In genomic region chr17:37406635-37407455, GRCh38 we compare ENCODE assay signal across 1 cellular context.
TF ChIP-seq lines count a peak whose summit lies in the region.

ACACA (minus strand) TSS chr17:37406836; CDS start chr17:37406299, 537 bp downstream.
TADA2A (plus strand) TSS chr17:37406886; CDS start chr17:37411366, 4,480 bp downstream.

TF ChIP-seq in HepG2, 621 proteins besides CTCF, POLR2A, EP300 and RAD21 (continued from another document and continues in another):
- TF ChIP-seq HNF1B (CRISPR knock-in tag; IDR thresholded peaks at IDR 0.05) (peak; percentile 73), HNRNPL (IDR thresholded peaks at IDR 0.05; ENCODE audit: low read depth, low read length) (peak; percentile 82; the same call in 1 of the 2 replicates), ZNF274 (CRISPR knock-in tag; IDR thresholded peaks at IDR 0.05) (no peak), MED8 (CRISPR knock-in tag; IDR thresholded peaks at IDR 0.05; ENCODE audit: insufficient replicate concordance) (peak; percentile 45), ZNF362 (CRISPR knock-in tag; IDR thresholded peaks at IDR 0.05; ENCODE audit: borderline replicate concordance) (no peak), ZNF629 (CRISPR knock-in tag; conservative IDR thresholded peaks at IDR 0.05) (no peak), FOXK2 (IDR thresholded peaks at IDR 0.05) (no peak), E2F1 (CRISPR knock-in tag; IDR thresholded peaks at IDR 0.05) (peak; percentile 24; the same call in 1 of the 2 replicates), KDM5A (IDR thresholded peaks at IDR 0.05; ENCODE audit: borderline replicate concordance, low read length) (no peak), ZNF605 (CRISPR knock-in tag; IDR thresholded peaks at IDR 0.05) (0 out of 2 replicates have a peak, but pooled peaks have one; percentile 35), BORCS8-MEF2B (CRISPR knock-in tag; IDR thresholded peaks at IDR 0.05) (peak; percentile 7; the same call in 1 of the 2 replicates), NCOA2 (CRISPR knock-in tag; IDR thresholded peaks at IDR 0.05) (0 out of 2 replicates have a peak, but pooled peaks have one; percentile 28), ZBED4 (CRISPR knock-in tag; IDR thresholded peaks at IDR 0.05; ENCODE audit: borderline replicate concordance) (no peak; the same call in 1 of the 2 replicates), ZFP36L1 (CRISPR knock-in tag; IDR thresholded peaks at IDR 0.05) (no peak), TRIM22 (IDR thresholded peaks at IDR 0.05) (no peak), ZNF276 (CRISPR knock-in tag; IDR thresholded peaks at IDR 0.05; ENCODE audit: low read depth) (no peak), ZBTB1 (CRISPR knock-in tag; IDR thresholded peaks at IDR 0.05; ENCODE audit: borderline replicate concordance) (no peak), ZNF224 (CRISPR knock-in tag; IDR thresholded peaks at IDR 0.05) (0 out of 2 replicates have a peak, but pooled peaks have one; percentile 47), ZNF557 (CRISPR knock-in tag; IDR thresholded peaks at IDR 0.05) (0 out of 2 replicates have a peak, but pooled peaks have one; percentile 24), KLF16 (CRISPR knock-in tag; IDR thresholded peaks at IDR 0.05) (no peak), GLI4 (CRISPR knock-in tag; IDR thresholded peaks at IDR 0.05; ENCODE audit: borderline replicate concordance) (peak; percentile 43; the same call in 1 of the 2 replicates), PPARG (CRISPR knock-in tag; conservative IDR thresholded peaks at IDR 0.05) (no peak), ZKSCAN8 (CRISPR knock-in tag; IDR thresholded peaks at IDR 0.05; ENCODE audit: borderline replicate concordance) (no peak), ZBTB43 (CRISPR knock-in tag; conservative IDR thresholded peaks at IDR 0.05) (no peak), MXD1 (CRISPR knock-in tag; IDR thresholded peaks at IDR 0.05) (0 out of 2 replicates have a peak, but pooled peaks have one; percentile 46), ATF3 (CRISPR knock-in tag; IDR thresholded peaks at IDR 0.05) (no peak), NFIB (CRISPR knock-in tag; IDR thresholded peaks at IDR 0.05; ENCODE audit: borderline replicate concordance) (no peak), MIER3 (CRISPR knock-in tag; IDR thresholded peaks at IDR 0.05; ENCODE audit: borderline replicate concordance) (no peak), ARNTL (CRISPR knock-in tag; IDR thresholded peaks at IDR 0.05) (no peak; the same call in 1 of the 2 replicates), KAT8 (CRISPR knock-in tag; IDR thresholded peaks at IDR 0.05) (peak; percentile 37; the same call in 1 of the 2 replicates), MYNN (CRISPR knock-in tag; IDR thresholded peaks at IDR 0.05; ENCODE audit: low read depth) (no peak), ZNF691 (CRISPR knock-in tag; IDR thresholded peaks at IDR 0.05; ENCODE audit: borderline replicate concordance, low read depth) (no peak), MED1 (CRISPR knock-in tag; IDR thresholded peaks at IDR 0.05) (peak; percentile 64), TRIM24 (CRISPR knock-in tag; IDR thresholded peaks at IDR 0.05) (no peak), NR2F2 (IDR thresholded peaks at IDR 0.05; ENCODE audit: borderline replicate concordance, low read depth) (no peak; the same call in 1 of the 2 replicates), RNF2 (conservative IDR thresholded peaks at IDR 0.05; ENCODE audit: low read depth) (no peak; the same call in 1 of the 2 replicates), ZNF816 (CRISPR knock-in tag; IDR thresholded peaks at IDR 0.05; ENCODE audit: borderline replicate concordance) (0 out of 2 replicates have a peak, but pooled peaks have one; percentile 65), CREBL2 (CRISPR knock-in tag; IDR thresholded peaks at IDR 0.05; ENCODE audit: borderline replicate concordance) (no peak), ZBTB25 (CRISPR knock-in tag; IDR thresholded peaks at IDR 0.05) (peak; percentile 45), TARDBP (CRISPR knock-in tag; IDR thresholded peaks at IDR 0.05) (no peak), POLR2AphosphoS2 (IDR thresholded peaks at IDR 0.05; ENCODE audit: low read depth, low read length) (no peak), HNRNPLL (IDR thresholded peaks at IDR 0.05; ENCODE audit: low read depth, low read length, poor library complexity, severe bottlenecking) (peak; percentile 17), DPF2 (CRISPR knock-in tag; IDR thresholded peaks at IDR 0.05; ENCODE audit: borderline replicate concordance, low read depth) (no peak), ZNF383 (CRISPR knock-in tag; IDR thresholded peaks at IDR 0.05; ENCODE audit: borderline replicate concordance) (no peak), SNRNP70 (IDR thresholded peaks at IDR 0.05; ENCODE audit: low read depth, low read length) (no peak), TRAFD1 (CRISPR knock-in tag; IDR thresholded peaks at IDR 0.05; ENCODE audit: borderline replicate concordance) (no peak), MYC (CRISPR knock-in tag; IDR thresholded peaks at IDR 0.05; ENCODE audit: borderline replicate concordance) (peak; percentile 75)
